ENCODE assay signal across 14 cellular contexts in genomic region chr15:64134322-64134829, GRCh38. TPM values are rescaled to one million over a fixed set of nuclear protein-coding genes. Genes with fewer than 3 reads are reported as not detected.
DNase-seq lines count a peak whose midpoint lies in the region; ATAC-seq and TF ChIP-seq lines count a peak whose summit lies in the region.
"Had no signal": no experiment of that assay in that cellular context is flagged by ENCODE, and none has a peak within 500 bp of the region (broad histone marks: within the 10 kb centered on the region; RNA-seq: fewer than 3 reads in every experiment).

No MANE protein-coding gene starts in this region.

- TF ChIP-seq CTCF in sigmoid colon (IDR thresholded peaks at IDR 0.05) (no peak), osteoblast (IDR thresholded peaks at IDR 0.05; ENCODE audit: extremely low read depth, low read depth, low read length) (no peak), natural killer cell (IDR thresholded peaks at IDR 0.05) (no peak)

- H3K79me2 ChIP-seq in osteoblast (ENCODE audit: insufficient read depth, low read length): no peaks in the 10 kb centered on the region

- H3K27me3 ChIP-seq in sigmoid colon (no peaks in the 10 kb centered on the region), osteoblast (ENCODE audit: insufficient read depth, low read length) (no peaks in the 10 kb centered on the region)

- H3K4me1 ChIP-seq in sigmoid colon: peaks cover 0 to 15% (median 7%) of the 10 kb centered on the region in 4 donors
- no peaks in the 10 kb centered on the region for H3K4me1 ChIP-seq in osteoblast (ENCODE audit: insufficient read depth, low read length)

- H3K4me3 ChIP-seq in sigmoid colon (no peak overlapping the region), osteoblast (ENCODE audit: insufficient read depth, low read length) (no peak overlapping the region)
- H3K4me3 ChIP-seq: K562 had no signal

- DNase-seq in M059J (ENCODE audit: low read depth): peak; percentile 34
- DNase-seq in astrocyte of the hippocampus (ENCODE audit: low read depth, low spot score): peak; percentile 73
- peak; percentile 77 for DNase-seq in left ventricle myocardium superior
- DNase-seq in sigmoid colon: peak; percentile 82
- no peak for DNase-seq in osteoblast (ENCODE audit: insufficient read length, low spot score, missing footprints)
- no peak for DNase-seq in natural killer cell
- no peak for DNase-seq in activated T-helper 1 cell treated with anti-CD3 and anti-CD28 coated beads, Interleukin-12 subunit alpha, Interleukin-12 subunit beta, Interleukin-2, Interleukin-4 antibody, amounts not matched to agents 30 ng/mL and 10 ng/mL and 1 ng/mL, durations not matched to agents 14 hours and 24 hours and 36 hours (ENCODE audit: low spot score)
- DNase-seq in HPDE6-E6E7 (ENCODE audit: extremely low spot score): no peak
- DNase-seq: activated CD8-positive, alpha-beta memory T cell treated with anti-CD3 and anti-CD28 coated beads, Interleukin-2, amount 50 U/mL, for 48 hours; CD8-positive, alpha-beta memory T cell; naive thymus-derived CD4-positive, alpha-beta T cell; NCI-H2107; stimulated activated CD4-positive, alpha-beta T cell treated with anti-CD3 and anti-CD28 coated beads, Interleukin-15, amount 100 ng/mL, for 24 hours had no signal

- no peak overlapping the region for H3K4me2 ChIP-seq in osteoblast (ENCODE audit: insufficient read depth, low read length)

- no peaks in the 10 kb centered on the region for H3K9me3 Mint-ChIP-seq in natural killer cell
- H3K9me3 Mint-ChIP-seq in activated T-helper 1 cell treated with anti-CD3 and anti-CD28 coated beads, Interleukin-12 subunit alpha, Interleukin-12 subunit beta, Interleukin-2, Interleukin-4 antibody, amounts not matched to agents 30 ng/mL and 10 ng/mL and 1 ng/mL, durations not matched to agents 14 hours and 24 hours and 36 hours: no peaks in the 10 kb centered on the region
- H3K9me3 Mint-ChIP-seq: CD8-positive, alpha-beta memory T cell; naive thymus-derived CD4-positive, alpha-beta T cell had no signal

- TF ChIP-seq EP300 in sigmoid colon (IDR thresholded peaks at IDR 0.05): no peak

- intact Hi-C loops in left ventricle myocardium superior (cut with micrococcal nuclease) (no loop called here), sigmoid colon (cut with DNase I) (no loop called here), natural killer cell (cut with micrococcal nuclease) (no loop called here)
- intact Hi-C loops in activated T-helper 1 cell treated with anti-CD3 and anti-CD28 coated beads, Interleukin-12 subunit alpha, Interleukin-12 subunit beta, Interleukin-2, Interleukin-4 antibody, amounts not matched to agents 30 ng/mL and 10 ng/mL and 1 ng/mL, durations not matched to agents 14 hours and 24 hours and 36 hours (cut with micrococcal nuclease): no loop called here

- peaks cover 4% of the 10 kb centered on the region for H4K20me1 ChIP-seq in osteoblast (ENCODE audit: insufficient read depth, low read length)

- peak overlapping the region in 1 of 4 donors; percentile 3 for H3K27ac ChIP-seq in sigmoid colon
- H3K27ac ChIP-seq in osteoblast (ENCODE audit: low read depth, low read length): no peak overlapping the region

- 89 to 90% methylated on average over 9 of the region's 9 CpGs for WGBS in sigmoid colon, 2 donors

- H3K36me3 Mint-ChIP-seq in natural killer cell: peaks cover 13% of the 10 kb centered on the region
- H3K36me3 Mint-ChIP-seq in activated T-helper 1 cell treated with anti-CD3 and anti-CD28 coated beads, Interleukin-12 subunit alpha, Interleukin-12 subunit beta, Interleukin-2, Interleukin-4 antibody, amounts not matched to agents 30 ng/mL and 10 ng/mL and 1 ng/mL, durations not matched to agents 14 hours and 24 hours and 36 hours (ENCODE audit: low read depth): peaks cover 42% of the 10 kb centered on the region

- H2AFZ ChIP-seq in osteoblast (ENCODE audit: low read length): no peak overlapping the region

- H3K27me3 Mint-ChIP-seq in natural killer cell (ENCODE audit: low read depth in 2 of 2): no peaks in the 10 kb centered on the region
- H3K27me3 Mint-ChIP-seq in activated T-helper 1 cell treated with anti-CD3 and anti-CD28 coated beads, Interleukin-12 subunit alpha, Interleukin-12 subunit beta, Interleukin-2, Interleukin-4 antibody, amounts not matched to agents 30 ng/mL and 10 ng/mL and 1 ng/mL, durations not matched to agents 14 hours and 24 hours and 36 hours (ENCODE audit: insufficient read depth): no peaks in the 10 kb centered on the region
- H3K27me3 Mint-ChIP-seq: naive thymus-derived CD4-positive, alpha-beta T cell had no signal

- H3K9me3 ChIP-seq in sigmoid colon: no peaks in the 10 kb centered on the region
- no peaks in the 10 kb centered on the region for H3K9me3 ChIP-seq in osteoblast (ENCODE audit: low read depth, low read length)

- no peak overlapping the region for H3K27ac Mint-ChIP-seq in natural killer cell
- no peak overlapping the region for H3K27ac Mint-ChIP-seq in activated T-helper 1 cell treated with anti-CD3 and anti-CD28 coated beads, Interleukin-12 subunit alpha, Interleukin-12 subunit beta, Interleukin-2, Interleukin-4 antibody, amounts not matched to agents 30 ng/mL and 10 ng/mL and 1 ng/mL, durations not matched to agents 14 hours and 24 hours and 36 hours

- H3K4me3 Mint-ChIP-seq in natural killer cell: no peak overlapping the region
- H3K4me3 Mint-ChIP-seq in activated T-helper 1 cell treated with anti-CD3 and anti-CD28 coated beads, Interleukin-12 subunit alpha, Interleukin-12 subunit beta, Interleukin-2, Interleukin-4 antibody, amounts not matched to agents 30 ng/mL and 10 ng/mL and 1 ng/mL, durations not matched to agents 14 hours and 24 hours and 36 hours: no peak overlapping the region
- H3K4me3 Mint-ChIP-seq: CD8-positive, alpha-beta memory T cell; naive thymus-derived CD4-positive, alpha-beta T cell had no signal

- H3K36me3 ChIP-seq in sigmoid colon (peaks cover 58 to 96% (median 80%) of the 10 kb centered on the region in 4 donors), osteoblast (ENCODE audit: insufficient read depth, low read length) (peaks cover 63% of the 10 kb centered on the region)

- H3K4me1 Mint-ChIP-seq in natural killer cell: peaks cover 0 to 8% of the 10 kb centered on the region in 2 donors
- H3K4me1 Mint-ChIP-seq in activated T-helper 1 cell treated with anti-CD3 and anti-CD28 coated beads, Interleukin-12 subunit alpha, Interleukin-12 subunit beta, Interleukin-2, Interleukin-4 antibody, amounts not matched to agents 30 ng/mL and 10 ng/mL and 1 ng/mL, durations not matched to agents 14 hours and 24 hours and 36 hours (ENCODE audit: low read depth): no peaks in the 10 kb centered on the region
- H3K4me1 Mint-ChIP-seq: CD8-positive, alpha-beta memory T cell had no signal

- no peak for TF ChIP-seq POLR2A in sigmoid colon (IDR thresholded peaks at IDR 0.05)

- peak; percentile 51 for ATAC-seq in left ventricle myocardium superior
- no peak for ATAC-seq in natural killer cell
- ATAC-seq: K562; naive thymus-derived CD4-positive, alpha-beta T cell had no signal

RNA-seq across cellular contexts. Expression of gene SNX22, which starts 17.2 kb away (rescaled TPM):
- total RNA-seq in M059J (2014; rRNA removed; shearing (Covaris generic)): 0.20 and 0.27 TPM in 2 replicates
- total RNA-seq in left ventricle myocardium superior (5.6 TPM), sigmoid colon (under 1 TPM in 3 of 4 donors, not detected in 1; under 0.01 to 0.95 (median 0.83) TPM), osteoblast (under 0.01 and 0.29 TPM in 2 replicates), natural killer cell (under 1 TPM; 0.41 to 0.80 (median 0.75) TPM)
- 1 to 10 TPM in 1 of 3 donors, under 1 TPM in 1, not detected in 1; 0.23 to 8.4 TPM for polyA plus RNA-seq in sigmoid colon
- 0.99 and 1.1 TPM in 2 replicates for total RNA-seq in activated T-helper 1 cell treated with anti-CD3 and anti-CD28 coated beads, Interleukin-12 subunit alpha, Interleukin-12 subunit beta, Interleukin-2, Interleukin-4 antibody, amounts not matched to agents 30 ng/mL and 10 ng/mL and 1 ng/mL, durations not matched to agents 14 hours and 24 hours and 36 hours

RNA-seq across cellular contexts. Expression of gene PPIB, which starts 28.4 kb away (rescaled TPM):
- total RNA-seq in M059J (2014; rRNA removed; shearing (Covaris generic)): 814 and 1,026 TPM in 2 replicates
- 106 TPM for total RNA-seq in left ventricle myocardium superior
- 100 to 1,000 TPM; 154 to 232 (median 183) TPM for total RNA-seq in sigmoid colon
- polyA plus RNA-seq in sigmoid colon: 100 to 1,000 TPM; 162 to 647 (median 169) TPM
- total RNA-seq in osteoblast: 954 and 1,032 TPM in 2 replicates
- total RNA-seq in natural killer cell: 100 to 1,000 TPM; 234 to 298 (median 251) TPM
- total RNA-seq in activated T-helper 1 cell treated with anti-CD3 and anti-CD28 coated beads, Interleukin-12 subunit alpha, Interleukin-12 subunit beta, Interleukin-2, Interleukin-4 antibody, amounts not matched to agents 30 ng/mL and 10 ng/mL and 1 ng/mL, durations not matched to agents 14 hours and 24 hours and 36 hours: 383 and 388 TPM in 2 replicates

RNA-seq across cellular contexts. Expression of gene SNX1, which starts 38.6 kb away (rescaled TPM):
- total RNA-seq in M059J (2014; rRNA removed; shearing (Covaris generic)): 21.9 and 29.8 TPM in 2 replicates
- total RNA-seq in left ventricle myocardium superior (89.7 TPM), sigmoid colon (10 to 100 TPM; 74.5 to 88.1 (median 81.5) TPM), osteoblast (51.0 and 51.9 TPM in 2 replicates), natural killer cell (100 to 1,000 TPM; 110 to 141 (median 111) TPM)
- 10 to 100 TPM; 70.3 to 86.7 (median 70.9) TPM for polyA plus RNA-seq in sigmoid colon
- total RNA-seq in activated T-helper 1 cell treated with anti-CD3 and anti-CD28 coated beads, Interleukin-12 subunit alpha, Interleukin-12 subunit beta, Interleukin-2, Interleukin-4 antibody, amounts not matched to agents 30 ng/mL and 10 ng/mL and 1 ng/mL, durations not matched to agents 14 hours and 24 hours and 36 hours: 139 and 147 TPM in 2 replicates

RNA-seq across cellular contexts. Expression of gene CIAO2A, which starts 40.7 kb away (rescaled TPM):
- 172 and 196 TPM in 2 replicates for total RNA-seq in M059J (2014; rRNA removed; shearing (Covaris generic))
- total RNA-seq in left ventricle myocardium superior: 72.2 TPM
- 10 to 100 TPM; 24.7 to 51.7 (median 42.2) TPM for total RNA-seq in sigmoid colon
- 100 to 1,000 TPM; 118 to 339 (median 223) TPM for polyA plus RNA-seq in sigmoid colon
- 45.2 and 51.0 TPM in 2 replicates for total RNA-seq in osteoblast
- 10 to 100 TPM; 20.2 to 23.9 (median 22.9) TPM for total RNA-seq in natural killer cell
- total RNA-seq in activated T-helper 1 cell treated with anti-CD3 and anti-CD28 coated beads, Interleukin-12 subunit alpha, Interleukin-12 subunit beta, Interleukin-2, Interleukin-4 antibody, amounts not matched to agents 30 ng/mL and 10 ng/mL and 1 ng/mL, durations not matched to agents 14 hours and 24 hours and 36 hours: 70.1 and 87.1 TPM in 2 replicates

Comparison
In these comparisons a context has a peak if more than half of its experiments do, and no peak if none do; other contexts are left out.
1. DNase-seq: peak in M059J (single experiment), astrocyte of the hippocampus (single experiment), left ventricle myocardium superior (single experiment) and sigmoid colon (single experiment); none in osteoblast (single experiment), natural killer cell (single experiment), activated T-helper 1 cell treated with anti-CD3 and anti-CD28 coated beads, Interleukin-12 subunit alpha, Interleukin-12 subunit beta, Interleukin-2, Interleukin-4 antibody, amounts not matched to agents 30 ng/mL and 10 ng/mL and 1 ng/mL, durations not matched to agents 14 hours and 24 hours and 36 hours (single experiment) and HPDE6-E6E7 (single experiment).